Comparison of ENCODE assay signal across 22 cellular contexts in genomic region chr22:20977516-20978170, GRCh38. TPM values are rescaled to one million over a fixed set of nuclear protein-coding genes. Genes with fewer than 3 reads are reported as not detected.
"Had no signal": no experiment of that assay in that cellular context is flagged by ENCODE, and none has a peak within 500 bp of the region (broad histone marks: within the 10 kb centered on the region; RNA-seq: fewer than 3 reads in every experiment).

No MANE protein-coding gene starts in this region.

- ATAC-seq: HepG2 had no signal

- DNase-seq: IMR-90, Kasumi-1, MM.1S, NCI-H1092 treated with DMSO at 0.1 percent for 48 hours, NCI-H1436, NCI-H187, NCI-H2029, NCI-H2081 treated with DMSO at 0.1 percent for 48 hours, NCI-H2171, NCI-H226, NCI-H446, NCI-H510A, NCI-H524 treated with DMSO at 0.1 percent for 48 hours, NCI-H69, NCI-H774, RPMI8226, SHP77, SK-N-SH, SW 1271 had no signal

RNA-seq across cellular contexts. Expression of gene AIFM3, which starts 10.6 kb away (rescaled TPM):
- total RNA-seq: HT1080 had no signal

RNA-seq across cellular contexts. Expression of gene SLC7A4, which starts 54.7 kb away (rescaled TPM):
- total RNA-seq: HepG2, HT1080, IMR-90, M059J had no signal
